ENCODE assay signal across 21 cellular contexts in the genomic region with DNA sequence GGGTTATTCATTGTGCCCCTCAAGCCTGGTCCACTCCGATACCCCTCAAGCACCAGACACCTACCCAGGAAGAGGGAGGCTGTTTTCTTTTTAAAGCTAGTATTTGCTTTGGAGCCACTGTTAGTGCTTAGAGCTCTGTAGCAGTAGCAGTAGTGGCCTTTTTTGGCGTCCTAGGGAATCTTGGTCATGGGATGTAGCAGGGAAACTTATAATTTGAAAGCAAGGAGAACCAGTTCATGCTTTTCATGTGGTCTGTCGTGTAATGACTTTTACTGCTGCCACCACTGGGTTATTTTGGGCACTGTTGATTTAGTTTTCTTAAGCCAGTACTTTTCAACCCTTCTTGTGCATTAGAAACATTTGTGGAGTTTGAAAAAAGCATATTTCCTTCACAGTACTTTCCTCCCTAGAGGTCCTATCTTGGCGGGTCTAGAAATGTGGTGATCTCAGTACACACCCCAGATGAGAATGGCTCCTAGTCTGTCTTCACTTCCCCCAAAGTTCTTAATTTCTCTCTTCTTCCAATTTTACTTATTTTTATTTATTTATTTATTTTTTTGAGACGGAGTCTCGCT. TPM values are rescaled to one million over a fixed set of nuclear protein-coding genes. Genes with fewer than 3 reads are reported as not detected.
DNase-seq lines count a peak whose midpoint lies in the region; ATAC-seq and TF ChIP-seq lines count a peak whose summit lies in the region.
"Had no signal": no experiment of that assay in that cellular context is flagged by ENCODE, and none has a peak within 500 bp of the region (broad histone marks: within the 10 kb centered on the region; RNA-seq: fewer than 3 reads in every experiment).

No MANE protein-coding gene starts in this region.

- H3K4me1 ChIP-seq in right cardiac atrium (ENCODE audit: control insufficient read depth, insufficient read depth, low read length): peaks cover 4% of the 10 kb centered on the region
- H3K4me1 ChIP-seq in Peyer's patch: no peaks in the 10 kb centered on the region

- H3K27ac Mint-ChIP-seq in endothelial cell (ENCODE audit: unreplicated experiment): peak overlapping the region; percentile 68
- H3K27ac Mint-ChIP-seq in activated T-helper 17 cell treated with anti-CD3 and anti-CD28 coated beads, Interleukin-2, amount 50 U/mL, for 72 hours: no peak overlapping the region
- H3K27ac Mint-ChIP-seq: activated CD4-positive, alpha-beta T cell treated with anti-CD3 and anti-CD28 coated beads, Interleukin-2, amount 10 ng/mL, durations not matched to agents 24 days and 14 days; activated naive CD8-positive, alpha-beta T cell treated with anti-CD3 and anti-CD28 coated beads for 36 hours; stimulated activated naive CD8-positive, alpha-beta T cell treated with anti-CD3 and anti-CD28 coated beads, Interleukin-15, Interleukin-2, amounts not matched to agents 100 ng/mL and 50 ng/mL, for 24 hours; T-cell had no signal

- H3K27me3 ChIP-seq in right cardiac atrium (ENCODE audit: control insufficient read depth, insufficient read depth): no peaks in the 10 kb centered on the region
- H3K27me3 ChIP-seq in Peyer's patch: no peaks in the 10 kb centered on the region
- no peaks in the 10 kb centered on the region for H3K27me3 ChIP-seq in brain microvascular endothelial cell (replicated peaks)
- H3K27me3 ChIP-seq: BLaER1 treated with 17β-estradiol and CSF1 and Interleukin-3, amounts not matched to agents 10 nM and 100 nM had no signal

- DNase-seq in MV-4-11 (lab: John Stamatoyannopoulos, UW) (peak; percentile 32), endothelial cell (ENCODE audit: low spot score) (no peak), right cardiac atrium (no peak), sciatic nerve (ENCODE audit: low spot score) (no peak), Peyer's patch (no peak), brain microvascular endothelial cell (no peak)
- DNase-seq: activated CD4-positive, alpha-beta T cell treated with anti-CD3 and anti-CD28 coated beads, Interleukin-2, amount 10 ng/mL, durations not matched to agents 24 days and 14 days; activated naive CD8-positive, alpha-beta T cell treated with anti-CD3 and anti-CD28 coated beads for 36 hours; glutamatergic neuron; mucosa of descending colon; NCI-H1092 treated with DMSO at 0.1 percent for 48 hours; NCI-H1930; NCI-H226; NCI-H748 treated with DMSO at 0.1 percent for 48 hours; stimulated activated CD4-positive, alpha-beta T cell treated with anti-CD3 and anti-CD28 coated beads, Interleukin-4, amount 100 ng/mL, for 4 hours; T-cell had no signal

- ATAC-seq in right cardiac atrium: peak; percentile 58 to 80
- ATAC-seq in sciatic nerve: peak; percentile 85
- ATAC-seq in GM21737 (IDR thresholded peaks at IDR 0.05; ENCODE audit: unreplicated experiment): no peak
- no peak for ATAC-seq in activated T-helper 17 cell treated with anti-CD3 and anti-CD28 coated beads, Interleukin-2, amount 50 U/mL, for 72 hours (replicated peaks)
- ATAC-seq: mucosa of descending colon, T-cell had no signal

- intact Hi-C loops in right cardiac atrium (cut with DNase I) (no loop called here), sciatic nerve (cut with DNase I) (no loop called here)

- peaks cover 9% of the 10 kb centered on the region for H3K36me3 Mint-ChIP-seq in endothelial cell (ENCODE audit: low read depth, unreplicated experiment)
- peaks cover 49% of the 10 kb centered on the region for H3K36me3 Mint-ChIP-seq in activated T-helper 17 cell treated with anti-CD3 and anti-CD28 coated beads, Interleukin-2, amount 50 U/mL, for 72 hours (ENCODE audit: low read depth)

- in situ Hi-C loops in brain microvascular endothelial cell (cut with HindIII; ENCODE audit: low pct_ligation_motif_present, low sequenced_read_pairs): no loop called here

- H3K9me3 ChIP-seq in right cardiac atrium (ENCODE audit: control insufficient read depth, low read length) (no peaks in the 10 kb centered on the region), Peyer's patch (no peaks in the 10 kb centered on the region)
- H3K9me3 ChIP-seq: BLaER1 treated with 17β-estradiol and CSF1 and Interleukin-3, amounts not matched to agents 10 nM and 100 nM; mucosa of descending colon had no signal

- H3K9me3 Mint-ChIP-seq in endothelial cell (ENCODE audit: unreplicated experiment): no peaks in the 10 kb centered on the region
- no peaks in the 10 kb centered on the region for H3K9me3 Mint-ChIP-seq in activated T-helper 17 cell treated with anti-CD3 and anti-CD28 coated beads, Interleukin-2, amount 50 U/mL, for 72 hours
- H3K9me3 Mint-ChIP-seq: activated CD4-positive, alpha-beta T cell treated with anti-CD3 and anti-CD28 coated beads, Interleukin-2, amount 10 ng/mL, durations not matched to agents 24 days and 14 days; activated naive CD8-positive, alpha-beta T cell treated with anti-CD3 and anti-CD28 coated beads for 36 hours; neural crest cell; stimulated activated naive CD8-positive, alpha-beta T cell treated with anti-CD3 and anti-CD28 coated beads, Interleukin-15, Interleukin-2, amounts not matched to agents 100 ng/mL and 50 ng/mL, for 24 hours; T-cell had no signal

- TF ChIP-seq POLR2A in Peyer's patch (IDR thresholded peaks at IDR 0.05): no peak

- 63% methylated on average over 6 of the region's 6 CpGs for WGBS in right cardiac atrium

- H3K27ac ChIP-seq in right cardiac atrium (ENCODE audit: low read length) (peak overlapping the region; percentile 55), Peyer's patch (no peak overlapping the region), brain microvascular endothelial cell (no peak overlapping the region)

- TF ChIP-seq CTCF in endothelial cell (IDR thresholded peaks at IDR 0.05; ENCODE audit: unreplicated experiment) (no peak), Peyer's patch (IDR thresholded peaks at IDR 0.05) (no peak), brain microvascular endothelial cell (IDR thresholded peaks at IDR 0.05; ENCODE audit: low read depth, low read length, missing control alignments) (no peak)

- no peak overlapping the region for H3K4me3 Mint-ChIP-seq in endothelial cell (ENCODE audit: unreplicated experiment)
- no peak overlapping the region for H3K4me3 Mint-ChIP-seq in activated T-helper 17 cell treated with anti-CD3 and anti-CD28 coated beads, Interleukin-2, amount 50 U/mL, for 72 hours
- H3K4me3 Mint-ChIP-seq: activated CD4-positive, alpha-beta T cell treated with anti-CD3 and anti-CD28 coated beads, Interleukin-2, amount 10 ng/mL, durations not matched to agents 24 days and 14 days; activated naive CD8-positive, alpha-beta T cell treated with anti-CD3 and anti-CD28 coated beads for 36 hours; neural crest cell; stimulated activated naive CD8-positive, alpha-beta T cell treated with anti-CD3 and anti-CD28 coated beads, Interleukin-15, Interleukin-2, amounts not matched to agents 100 ng/mL and 50 ng/mL, for 24 hours; T-cell had no signal

- H3K4me3 ChIP-seq in right cardiac atrium (ENCODE audit: low read length): no peak overlapping the region
- H3K4me3 ChIP-seq in Peyer's patch: no peak overlapping the region
- H3K4me3 ChIP-seq in brain microvascular endothelial cell (ENCODE audit: low read depth, low read length): no peak overlapping the region
- H3K4me3 ChIP-seq: BLaER1 treated with 17β-estradiol and CSF1 and Interleukin-3, amounts not matched to agents 10 nM and 100 nM; mucosa of descending colon had no signal

- peaks cover 2% of the 10 kb centered on the region for H3K27me3 Mint-ChIP-seq in endothelial cell (ENCODE audit: unreplicated experiment)
- no peaks in the 10 kb centered on the region for H3K27me3 Mint-ChIP-seq in activated T-helper 17 cell treated with anti-CD3 and anti-CD28 coated beads, Interleukin-2, amount 50 U/mL, for 72 hours
- H3K27me3 Mint-ChIP-seq: activated CD4-positive, alpha-beta T cell treated with anti-CD3 and anti-CD28 coated beads, Interleukin-2, amount 10 ng/mL, durations not matched to agents 24 days and 14 days; activated naive CD8-positive, alpha-beta T cell treated with anti-CD3 and anti-CD28 coated beads for 36 hours; stimulated activated naive CD8-positive, alpha-beta T cell treated with anti-CD3 and anti-CD28 coated beads, Interleukin-15, Interleukin-2, amounts not matched to agents 100 ng/mL and 50 ng/mL, for 24 hours; T-cell had no signal

- H3K36me3 ChIP-seq in Peyer's patch (no peaks in the 10 kb centered on the region), brain microvascular endothelial cell (replicated peaks) (peaks cover 8% of the 10 kb centered on the region)

- H3K4me1 Mint-ChIP-seq in endothelial cell (ENCODE audit: unreplicated experiment): no peaks in the 10 kb centered on the region
- H3K4me1 Mint-ChIP-seq in activated T-helper 17 cell treated with anti-CD3 and anti-CD28 coated beads, Interleukin-2, amount 50 U/mL, for 72 hours: peaks cover 8% of the 10 kb centered on the region
- H3K4me1 Mint-ChIP-seq: activated CD4-positive, alpha-beta T cell treated with anti-CD3 and anti-CD28 coated beads, Interleukin-2, amount 10 ng/mL, durations not matched to agents 24 days and 14 days; neural crest cell had no signal

RNA-seq across cellular contexts. Expression of gene MARK3, which starts 49.7 kb away (rescaled TPM):
- total RNA-seq in endothelial cell (ENCODE audit: unreplicated experiment): 70.8 TPM
- total RNA-seq in right cardiac atrium: 100 to 1,000 TPM in 1 of 4 donors, 10 to 100 TPM in 3; 85.6 to 105 (median 96.0) TPM
- 79.4 TPM for polyA plus RNA-seq in right cardiac atrium
- 104 TPM for total RNA-seq in sciatic nerve
- total RNA-seq in Peyer's patch: 100 to 1,000 TPM in 2 of 4 donors, 10 to 100 TPM in 2; 76.0 to 196 (median 99.5) TPM
- 10 to 100 TPM; 61.2 to 80.8 TPM for total RNA-seq in activated T-helper 17 cell treated with anti-CD3 and anti-CD28 coated beads, Interleukin-2, amount 50 U/mL, for 72 hours

Comparison
In these comparisons a context has a peak if more than half of its experiments do, and no peak if none do; other contexts are left out.
1. ATAC-seq: peak in right cardiac atrium (2 of 2) and sciatic nerve (single experiment); none in GM21737 (single experiment) and activated T-helper 17 cell treated with anti-CD3 and anti-CD28 coated beads, Interleukin-2, amount 50 U/mL, for 72 hours (single experiment).